Comparison of ENCODE assay signal across 1 cellular context in genomic region chr17:47708312-47708863, GRCh38.
TF ChIP-seq lines count a peak whose summit lies in the region.

No MANE protein-coding gene starts in this region.

TF ChIP-seq in H1, 55 proteins besides CTCF, POLR2A, EP300 and RAD21:
- TF ChIP-seq TCF12 (IDR thresholded peaks at IDR 0.05; ENCODE audit: low read depth, low read length): no peak
- peak; percentile 2 for TF ChIP-seq KDM4A (IDR thresholded peaks at IDR 0.05; ENCODE audit: low read depth, low read length, severe bottlenecking)
TF ChIP-seq in H1: peak in this region for 1.
